26 cellular contexts compared by ENCODE assay signal in genomic region chr3:33663042-33663441, GRCh38. TPM values are rescaled to one million over a fixed set of nuclear protein-coding genes. Genes with fewer than 3 reads are reported as not detected.
DNase-seq lines count a peak whose midpoint lies in the region; ATAC-seq and TF ChIP-seq lines count a peak whose summit lies in the region.
"Had no signal": no experiment of that assay in that cellular context is flagged by ENCODE, and none has a peak within 500 bp of the region (broad histone marks: within the 10 kb centered on the region; RNA-seq: fewer than 3 reads in every experiment).

No MANE protein-coding gene starts in this region.

- POLR2A ChIA-PET in PC-3 (lab: Charles Lee; ENCODE audit: unreplicated experiment) = no interaction called here

- no peak overlapping the region for H3K4me3 Mint-ChIP-seq in neural crest cell
- H3K4me3 Mint-ChIP-seq: B cell; CD8-positive, alpha-beta memory T cell; T-helper 17 cell had no signal

- H3K9me3 Mint-ChIP-seq in neural crest cell = no peaks in the 10 kb centered on the region
- H3K9me3 Mint-ChIP-seq: CD8-positive, alpha-beta memory T cell had no signal

- no peak overlapping the region for H2AFZ ChIP-seq in PC-3 (ENCODE audit: low read length)

- H3K4me1 Mint-ChIP-seq in neural crest cell = peaks cover 32% of the 10 kb centered on the region

- no peaks in the 10 kb centered on the region for H3K9me3 ChIP-seq in PC-3 (ENCODE audit: low read length)
- H3K9me3 ChIP-seq in colonic mucosa = no peaks in the 10 kb centered on the region
- H3K9me3 ChIP-seq: Peyer's patch had no signal

- H3K36me3 ChIP-seq in PC-3 (ENCODE audit: low read depth, low read length) = no peaks in the 10 kb centered on the region
- no peaks in the 10 kb centered on the region for H3K36me3 ChIP-seq in colonic mucosa
- H3K36me3 ChIP-seq: Peyer's patch had no signal

- TF ChIP-seq CTCF in PC-3 (conservative IDR thresholded peaks at IDR 0.05; ENCODE audit: low read depth, low read length) = no peak
- no peak for TF ChIP-seq CTCF in neural crest cell (conservative IDR thresholded peaks at IDR 0.05)
- no peak for TF ChIP-seq CTCF in colonic mucosa (IDR thresholded peaks at IDR 0.05)

- peak overlapping the region; percentile 65 for H3K4me2 ChIP-seq in PC-3 (ENCODE audit: low read length)

- H3K4me3 ChIP-seq in PC-3 (ENCODE audit: low read length) (peak overlapping the region; percentile 21; the same call in 1 of the 2 replicates), colonic mucosa (no peak overlapping the region)
- H3K4me3 ChIP-seq: K562, Peyer's patch, SK-N-MC had no signal

- H3K27me3 ChIP-seq in PC-3 (ENCODE audit: low read length) (no peaks in the 10 kb centered on the region), colonic mucosa (no peaks in the 10 kb centered on the region)
- H3K27me3 ChIP-seq: Peyer's patch had no signal

- peaks cover 12% of the 10 kb centered on the region; the same call in 1 of the 2 replicates for H3K79me2 ChIP-seq in PC-3 (ENCODE audit: low read length)

- peak overlapping the region; percentile 46 for H3K27ac ChIP-seq in PC-3 (ENCODE audit: low read length)
- no peak overlapping the region for H3K27ac ChIP-seq in colonic mucosa
- H3K27ac ChIP-seq: C4-2B, Peyer's patch, SK-N-MC had no signal

- no peaks in the 10 kb centered on the region for H3K9me2 ChIP-seq in PC-3 (replicated peaks; ENCODE audit: low read length)

- no peaks in the 10 kb centered on the region for H3K27me3 Mint-ChIP-seq in neural crest cell (ENCODE audit: low read depth)
- H3K27me3 Mint-ChIP-seq: B cell; CD8-positive, alpha-beta memory T cell; T-helper 17 cell had no signal

- H4K20me1 ChIP-seq in PC-3 (ENCODE audit: low read length) = no peaks in the 10 kb centered on the region

- peaks cover 9% of the 10 kb centered on the region for H3F3A ChIP-seq in PC-3 (ENCODE audit: low read length, unreplicated experiment)

- H3K9ac ChIP-seq in PC-3 (ENCODE audit: low read length) (no peak overlapping the region), colonic mucosa (ENCODE audit: low read depth in 2 of 2, low read length in 2 of 2) (no peak overlapping the region)

- BruUV-seq in PC-3 (replicated peaks; lab: Mats Ljungman, UMichigan) = no TSS peak

- intact Hi-C loops in PC-3 (cut with micrococcal nuclease) (loop anchor here (2.0 kb wide), 1 partner anchor 54 kb away; no protein-coding TSS in a partner anchor), colonic mucosa (cut with DNase I) (no loop called here)

- peaks cover 9% of the 10 kb centered on the region for H3K36me3 Mint-ChIP-seq in neural crest cell (ENCODE audit: low read depth)

- peak overlapping the region; percentile 31 for H3K27ac Mint-ChIP-seq in neural crest cell (ENCODE audit: unreplicated experiment)
- H3K27ac Mint-ChIP-seq: B cell, T-helper 17 cell had no signal

- H3K4me1 ChIP-seq in PC-3 (ENCODE audit: insufficient read depth, low read length) (peaks cover 29% of the 10 kb centered on the region), colonic mucosa (peaks cover 9% of the 10 kb centered on the region)

- ATAC-seq in PC-3 = peak; percentile 21; the same call in 1 of the 2 replicates
- no peak for ATAC-seq in esophagus mucosa
- no peak for ATAC-seq in GM21423 (IDR thresholded peaks at IDR 0.05; ENCODE audit: unreplicated experiment)
- ATAC-seq: HCT116, K562, T-helper 17 cell had no signal

- CTCF ChIA-PET in PC-3 (lab: Charles Lee) = no interaction called here

- peak; percentile 18 for DNase-seq in COLO829 (ENCODE audit: low spot score)
- DNase-seq in ELR (ENCODE audit: low read depth) = peak; percentile 50
- peak; percentile 47 for DNase-seq in PC-3
- DNase-seq in neural crest cell (ENCODE audit: low read depth, low spot score) = no peak
- DNase-seq in colonic mucosa = no peak
- DNase-seq: Calu3; CD8-positive, alpha-beta memory T cell; DMS79 treated with DMSO at 0.1 percent for 48 hours; Kasumi-1; NCI-H1105 treated with DMSO at 0.1 percent for 48 hours; NCI-H146; NCI-H1930; NCI-H2107; NCI-H446 treated with DMSO at 0.1 percent for 48 hours; NCI-H526; NCI-H82; Peyer's patch; SIG-M5; T-helper 17 cell had no signal

RNA-seq across cellular contexts. Expression of gene CLASP2, which starts 55.0 kb away (rescaled TPM):
- total RNA-seq in PC-3 (2014; rRNA removed) (84.8 and 98.7 TPM in 2 replicates), neural crest cell (69.2 and 70.5 TPM in 2 replicates), colonic mucosa (10 to 100 TPM; 37.4 to 40.9 TPM), esophagus mucosa (30.2 TPM)

Comparison
In these comparisons a context has a peak if more than half of its experiments do, and no peak if none do; other contexts are left out.
1. DNase-seq: peak in COLO829 (single experiment), ELR (single experiment) and PC-3 (single experiment); none in neural crest cell (single experiment) and colonic mucosa (single experiment).